20 cellular contexts compared by ENCODE assay signal in the genomic region with DNA sequence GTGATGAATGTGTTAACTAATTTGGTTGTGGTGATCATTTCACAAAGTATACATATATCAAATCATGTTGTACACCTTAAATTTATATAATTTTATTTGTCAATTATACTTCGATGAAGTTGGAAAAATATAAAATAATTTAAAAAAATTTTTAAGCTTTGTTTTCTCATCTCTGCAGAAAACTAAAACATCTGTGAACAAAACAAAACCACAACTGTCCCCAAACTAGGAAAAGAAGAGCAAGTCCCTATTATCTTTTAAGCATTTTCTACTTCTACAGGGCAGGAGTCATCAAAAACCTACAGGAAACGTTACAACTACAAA. TPM values are rescaled to one million over a fixed set of nuclear protein-coding genes. Genes with fewer than 3 reads are reported as not detected.
DNase-seq lines count a peak whose midpoint lies in the region; ATAC-seq and TF ChIP-seq lines count a peak whose summit lies in the region.
"Had no signal": no experiment of that assay in that cellular context is flagged by ENCODE, and none has a peak within 500 bp of the region (broad histone marks: within the 10 kb centered on the region; RNA-seq: fewer than 3 reads in every experiment).

No MANE protein-coding gene starts in this region.

- peak overlapping the region; percentile 63 to 70 for H3K4me3 Mint-ChIP-seq in activated T-cell treated with anti-CD3 and anti-CD28 coated beads, Interleukin-2, amount 50 U/mL, for 72 hours
- no peak overlapping the region for H3K4me3 Mint-ChIP-seq in activated T-cell treated with anti-CD3 and anti-CD28 coated beads, Interleukin-2, amount 50 U/mL, for 4 hours
- peak overlapping the region in 1 of 5 experiments; percentile 87 for H3K4me3 Mint-ChIP-seq in brain
- H3K4me3 Mint-ChIP-seq: CD4-positive, alpha-beta T cell had no signal

- no peak for TF ChIP-seq POLR2A in gastrocnemius medialis (IDR thresholded peaks at IDR 0.05)

- peak overlapping the region; percentile 81 for H3K4me2 ChIP-seq in MM.1S (ENCODE audit: low read depth, low read length)

- intact Hi-C loops in gastrocnemius medialis (cut with DNase I; ENCODE audit: low total_unique reads), result loop anchor here (5.0 kb wide), 2 partner anchors 51 to 241 kb away; a partner anchor contains a TSS

- H3K4me3 ChIP-seq in MM.1S (ENCODE audit: low read length) (peak overlapping the region; percentile 25; the same call in 1 of the 2 replicates), gastrocnemius medialis (peak overlapping the region; percentile 23 to 45 (median 42))
- H3K4me3 ChIP-seq: lower lobe of right lung, MG63, Peyer's patch, tibial artery had no signal

- no peak overlapping the region for H2AFZ ChIP-seq in MM.1S (ENCODE audit: low read length)

- no peaks in the 10 kb centered on the region for H4K20me1 ChIP-seq in MM.1S (ENCODE audit: insufficient read depth, low read length)

- in situ Hi-C loops in gastrocnemius medialis (cut with MboI; ENCODE audit: low sequenced_read_pairs in 4 of 4), result no loop called here

- H3K27ac ChIP-seq in MM.1S (ENCODE audit: low read length) (peak overlapping the region; percentile 100), gastrocnemius medialis (peak overlapping the region; percentile 86 to 92 (median 87))
- H3K27ac ChIP-seq: Peyer's patch, tibial artery, VCaP had no signal

- no peaks in the 10 kb centered on the region for H3K27me3 Mint-ChIP-seq in activated T-cell treated with anti-CD3 and anti-CD28 coated beads, Interleukin-2, amount 50 U/mL, for 72 hours (ENCODE audit: low read depth)
- no peaks in the 10 kb centered on the region for H3K27me3 Mint-ChIP-seq in activated T-cell treated with anti-CD3 and anti-CD28 coated beads, Interleukin-2, amount 50 U/mL, for 4 hours (ENCODE audit: low read depth)
- no peaks in the 10 kb centered on the region for H3K27me3 Mint-ChIP-seq in brain
- H3K27me3 Mint-ChIP-seq: CD4-positive, alpha-beta T cell had no signal

- H3K4me1 Mint-ChIP-seq in activated T-cell treated with anti-CD3 and anti-CD28 coated beads, Interleukin-2, amount 50 U/mL, for 72 hours (ENCODE audit: low read depth), result peaks cover 61% of the 10 kb centered on the region
- H3K4me1 Mint-ChIP-seq in activated T-cell treated with anti-CD3 and anti-CD28 coated beads, Interleukin-2, amount 50 U/mL, for 4 hours (ENCODE audit: low read depth), result peaks cover 24% of the 10 kb centered on the region
- peaks cover 60% of the 10 kb centered on the region for H3K4me1 Mint-ChIP-seq in brain

- peaks cover 37% of the 10 kb centered on the region for H3K4me1 ChIP-seq in MM.1S (ENCODE audit: low read length)
- peaks cover 11 to 25% of the 10 kb centered on the region in 2 donors for H3K4me1 ChIP-seq in gastrocnemius medialis

- DNase-seq in activated T-cell treated with anti-CD3 and anti-CD28 coated beads, Interleukin-2, amount 50 U/mL, for 72 hours, result no peak
- DNase-seq in activated T-cell treated with anti-CD3 and anti-CD28 coated beads, Interleukin-2, amount 50 U/mL, for 4 hours, result no peak
- DNase-seq in MM.1S (no peak), gastrocnemius medialis (no peak), H4 (ENCODE audit: low spot score) (no peak)
- no peak for DNase-seq in stimulated activated CD4-positive, alpha-beta T cell treated with anti-CD3 and anti-CD28 coated beads, Interleukin-4, amount 100 ng/mL, for 4 hours
- DNase-seq: activated naive CD4-positive, alpha-beta T cell treated with anti-CD3 and anti-CD28 coated beads, Interleukin-2, amount 50 U/mL, for 16 hours; CD4-positive, alpha-beta T cell; effector CD8-positive, alpha-beta T cell; MG63; NCI-H1930; NCI-H526 treated with DMSO at 0.1 percent for 48 hours; Peyer's patch had no signal

- peaks cover 70% of the 10 kb centered on the region for H3K79me2 ChIP-seq in MM.1S (ENCODE audit: low read length)

- H3K36me3 ChIP-seq in MM.1S (replicated peaks; ENCODE audit: insufficient read depth, low read length) (no peaks in the 10 kb centered on the region), gastrocnemius medialis (no peaks in the 10 kb centered on the region)
- H3K36me3 ChIP-seq: lower lobe of right lung, MG63, Peyer's patch, tibial artery had no signal

- H3K27me3 ChIP-seq in MM.1S (replicated peaks; ENCODE audit: insufficient read depth, low read length) (no peaks in the 10 kb centered on the region), gastrocnemius medialis (no peaks in the 10 kb centered on the region)
- H3K27me3 ChIP-seq: MG63, Peyer's patch, tibial artery had no signal

- peaks cover 20% of the 10 kb centered on the region for H3F3A ChIP-seq in MM.1S (ENCODE audit: insufficient read depth, low read length)

- TF ChIP-seq CTCF in MM.1S (IDR thresholded peaks at IDR 0.05; ENCODE audit: low read length) (no peak), brain (conservative IDR thresholded peaks at IDR 0.05) (no peak), gastrocnemius medialis (IDR thresholded peaks at IDR 0.05 in 4 of 5, conservative IDR thresholded peaks at IDR 0.05 in 1 of 5) (no peak)

- no peak overlapping the region for H3K27ac Mint-ChIP-seq in activated T-cell treated with anti-CD3 and anti-CD28 coated beads, Interleukin-2, amount 50 U/mL, for 72 hours
- H3K27ac Mint-ChIP-seq in brain, result peak overlapping the region in 3 of 5 experiments; percentile 85 to 88 (median 88)
- H3K27ac Mint-ChIP-seq: CD4-positive, alpha-beta T cell had no signal

- no peak for ATAC-seq in activated T-cell treated with anti-CD3 and anti-CD28 coated beads, Interleukin-2, amount 50 U/mL, for 72 hours (replicated peaks in 1 of 2)
- no peak for ATAC-seq in activated T-cell treated with anti-CD3 and anti-CD28 coated beads, Interleukin-2, amount 50 U/mL, for 4 hours
- no peak for ATAC-seq in gastrocnemius medialis
- ATAC-seq in GM19463 (IDR thresholded peaks at IDR 0.05; ENCODE audit: unreplicated experiment), result no peak
- ATAC-seq: naive thymus-derived CD4-positive, alpha-beta T cell had no signal

- H3K9me3 Mint-ChIP-seq in activated T-cell treated with anti-CD3 and anti-CD28 coated beads, Interleukin-2, amount 50 U/mL, for 72 hours, result no peaks in the 10 kb centered on the region
- no peaks in the 10 kb centered on the region for H3K9me3 Mint-ChIP-seq in activated T-cell treated with anti-CD3 and anti-CD28 coated beads, Interleukin-2, amount 50 U/mL, for 4 hours
- peaks cover 0 to 13% (median 7%) of the 10 kb centered on the region in 5 experiments for H3K9me3 Mint-ChIP-seq in brain
- H3K9me3 Mint-ChIP-seq: CD4-positive, alpha-beta T cell had no signal

- no peaks in the 10 kb centered on the region for H3K9me2 ChIP-seq in MM.1S (replicated peaks; ENCODE audit: insufficient read depth, low read length)

- peak overlapping the region; percentile 76 for H3K9ac ChIP-seq in MM.1S (ENCODE audit: low read length)

- H3K36me3 Mint-ChIP-seq in activated T-cell treated with anti-CD3 and anti-CD28 coated beads, Interleukin-2, amount 50 U/mL, for 72 hours (ENCODE audit: insufficient read depth in 2 of 2), result no peaks in the 10 kb centered on the region
- peaks cover 7% of the 10 kb centered on the region for H3K36me3 Mint-ChIP-seq in activated T-cell treated with anti-CD3 and anti-CD28 coated beads, Interleukin-2, amount 50 U/mL, for 4 hours (ENCODE audit: insufficient read depth)
- peaks cover 51% of the 10 kb centered on the region for H3K36me3 Mint-ChIP-seq in brain

- H3K9me3 ChIP-seq in MM.1S (replicated peaks; ENCODE audit: insufficient read depth, low read length) (no peaks in the 10 kb centered on the region), gastrocnemius medialis (no peaks in the 10 kb centered on the region)
- H3K9me3 ChIP-seq: lower lobe of right lung, MG63, Peyer's patch, tibial artery had no signal

RNA-seq across cellular contexts. Expression of a gene that starts 6.5 kb away (rescaled TPM):
- 10 to 100 TPM; 13.0 to 14.6 TPM for total RNA-seq in activated T-cell treated with anti-CD3 and anti-CD28 coated beads, Interleukin-2, amount 50 U/mL, for 72 hours
- total RNA-seq in activated T-cell treated with anti-CD3 and anti-CD28 coated beads, Interleukin-2, amount 50 U/mL, for 4 hours, result 10 to 100 TPM; 13.7 to 15.6 (median 14.4) TPM
- polyA plus RNA-seq in brain (ENCODE audit: insufficient read depth, low read depth, low replicate concordance), result 30.0 TPM
- total RNA-seq in gastrocnemius medialis, result 10 to 100 TPM; 20.2 to 26.8 (median 22.6) TPM
- total RNA-seq in H4 (2014; rRNA removed; shearing (Covaris generic)), result 39.7 and 44.7 TPM in 2 replicates

RNA-seq across cellular contexts. Expression of a gene that starts 6.6 kb away (rescaled TPM):
- under 1 TPM in 1 of 2 donors, not detected in 1; 0.19 TPM for total RNA-seq in activated T-cell treated with anti-CD3 and anti-CD28 coated beads, Interleukin-2, amount 50 U/mL, for 72 hours
- not detected for total RNA-seq in activated T-cell treated with anti-CD3 and anti-CD28 coated beads, Interleukin-2, amount 50 U/mL, for 4 hours
- 0.53 TPM for polyA plus RNA-seq in brain (ENCODE audit: insufficient read depth, low read depth, low replicate concordance)
- total RNA-seq in gastrocnemius medialis, result not detected
- 0.29 TPM in 1 of 2 replicates, not detected in the other for total RNA-seq in H4 (2014; rRNA removed; shearing (Covaris generic))
- total RNA-seq: A673; CD4-positive, alpha-beta T cell; Peyer's patch had no signal

RNA-seq across cellular contexts. Expression of a gene that starts 21.7 kb away (rescaled TPM):
- total RNA-seq in activated T-cell treated with anti-CD3 and anti-CD28 coated beads, Interleukin-2, amount 50 U/mL, for 72 hours, result 10 to 100 TPM; 36.6 to 42.0 TPM
- 10 to 100 TPM; 44.9 to 52.8 (median 49.2) TPM for total RNA-seq in activated T-cell treated with anti-CD3 and anti-CD28 coated beads, Interleukin-2, amount 50 U/mL, for 4 hours
- 71.6 TPM for polyA plus RNA-seq in brain (ENCODE audit: insufficient read depth, low read depth, low replicate concordance)
- total RNA-seq in gastrocnemius medialis, result 10 to 100 TPM; 28.8 to 44.3 (median 38.5) TPM
- 56.3 and 77.9 TPM in 2 replicates for total RNA-seq in H4 (2014; rRNA removed; shearing (Covaris generic))

RNA-seq across cellular contexts. Expression of a gene that starts 48.4 kb away (rescaled TPM):
- 10 to 100 TPM; 41.8 to 51.3 TPM for total RNA-seq in activated T-cell treated with anti-CD3 and anti-CD28 coated beads, Interleukin-2, amount 50 U/mL, for 72 hours
- total RNA-seq in activated T-cell treated with anti-CD3 and anti-CD28 coated beads, Interleukin-2, amount 50 U/mL, for 4 hours, result 10 to 100 TPM; 71.6 to 78.6 (median 74.4) TPM
- polyA plus RNA-seq in brain (ENCODE audit: insufficient read depth, low read depth, low replicate concordance), result 18.5 TPM
- total RNA-seq in gastrocnemius medialis, result 10 to 100 TPM in 3 of 4 donors, 1 to 10 TPM in 1; 6.8 to 35.5 (median 12.3) TPM
- total RNA-seq in H4 (2014; rRNA removed; shearing (Covaris generic)), result 8.1 and 18.4 TPM in 2 replicates

RNA-seq across cellular contexts. Expression of a gene that starts 52.5 kb away (rescaled TPM):
- total RNA-seq in activated T-cell treated with anti-CD3 and anti-CD28 coated beads, Interleukin-2, amount 50 U/mL, for 72 hours, result under 1 TPM in 1 of 2 donors, not detected in 1; 0.43 TPM
- under 1 TPM in 2 of 3 donors, not detected in 1; 0.10 to 0.11 TPM for total RNA-seq in activated T-cell treated with anti-CD3 and anti-CD28 coated beads, Interleukin-2, amount 50 U/mL, for 4 hours
- polyA plus RNA-seq in brain (ENCODE audit: insufficient read depth, low read depth, low replicate concordance), result 0.54 TPM
- total RNA-seq in gastrocnemius medialis, result not detected
- not detected in 2 replicates for total RNA-seq in H4 (2014; rRNA removed; shearing (Covaris generic))
- total RNA-seq: A673, lower lobe of right lung had no signal
- polyA plus RNA-seq: naive thymus-derived CD4-positive, alpha-beta T cell had no signal
